ENCODE assay signal across 8 cellular contexts in the genomic region with DNA sequence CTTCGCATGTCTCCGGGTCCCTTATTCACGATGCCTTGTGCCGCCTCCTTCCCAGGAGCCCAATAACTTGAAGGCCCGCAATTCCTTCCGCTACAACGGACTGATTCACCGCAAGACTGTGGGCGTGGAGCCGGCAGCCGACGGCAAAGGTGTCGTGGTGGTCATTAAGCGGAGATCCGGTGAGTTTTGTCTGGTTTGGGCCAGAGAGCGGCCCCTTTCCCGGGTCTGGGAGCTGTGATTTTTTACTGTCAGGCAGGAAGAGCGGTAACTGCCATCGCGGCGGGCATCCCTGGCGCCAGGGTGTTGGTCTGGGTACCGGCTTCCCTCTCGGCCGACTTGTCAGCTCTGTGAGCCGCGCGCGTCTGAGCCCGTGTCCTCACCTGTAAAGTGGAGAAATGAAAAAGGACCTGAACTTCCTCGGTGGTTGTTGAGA. TPM values are rescaled to one million over a fixed set of nuclear protein-coding genes. Genes with fewer than 3 reads are reported as not detected.
DNase-seq lines count a peak whose midpoint lies in the region; ATAC-seq and TF ChIP-seq lines count a peak whose summit lies in the region.

No MANE protein-coding gene starts in this region.

- 0 out of 2 replicates have a peak overlapping the region, but pooled peaks have one; percentile 21 for H3K27ac ChIP-seq in GM23338 (ENCODE audit: low read depth)

- peaks cover 57% of the 10 kb centered on the region for H3K4me1 Mint-ChIP-seq in GM23338
- H3K4me1 Mint-ChIP-seq in T-helper 1 cell treated with Interleukin-12 subunit alpha and Interleukin-12 subunit beta and Interleukin-4 antibody, amounts not matched to agents 30 μg/mL and 1 μg/mL, for 36 hours (ENCODE audit: low read depth) = peaks cover 40% of the 10 kb centered on the region

- H3K27me3 Mint-ChIP-seq in GM23338 (ENCODE audit: insufficient read depth, low read depth, poor library complexity) = peaks cover 54% of the 10 kb centered on the region
- no peaks in the 10 kb centered on the region for H3K27me3 Mint-ChIP-seq in T-helper 1 cell treated with Interleukin-12 subunit alpha and Interleukin-12 subunit beta and Interleukin-4 antibody, amounts not matched to agents 30 μg/mL and 1 μg/mL, for 36 hours (ENCODE audit: low read depth)

- peaks cover 12% of the 10 kb centered on the region for H3K27me3 ChIP-seq in GM23338 (ENCODE audit: insufficient read depth)

- DNase-seq in GM23338 (ENCODE audit: low spot score) = no peak
- DNase-seq in fibroblast of pulmonary artery (ENCODE audit: low read depth) = no peak
- no peak for DNase-seq in retinal pigment epithelial cell (ENCODE audit: low read depth)
- no peak for DNase-seq in cerebellum (ENCODE audit: low spot score)
- no peak for DNase-seq in NCI-H2107 treated with DMSO at 0.1 percent for 48 hours (lab: John Stamatoyannopoulos, UW; ENCODE audit: unreplicated experiment)
- no peak for DNase-seq in kidney glomerular epithelial cell (lab: John Stamatoyannopoulos, UW)

- peaks cover 57% of the 10 kb centered on the region for H3K4me1 ChIP-seq in GM23338 (ENCODE audit: insufficient read depth)

- no peak for TF ChIP-seq CTCF in GM23338 (conservative IDR thresholded peaks at IDR 0.05; ENCODE audit: low read depth in 2 of 2)
- TF ChIP-seq CTCF in fibroblast of pulmonary artery (IDR thresholded peaks at IDR 0.05; ENCODE audit: low read length, missing control alignments) = no peak
- TF ChIP-seq CTCF in retinal pigment epithelial cell (conservative IDR thresholded peaks at IDR 0.05; ENCODE audit: low read depth, low read length) = no peak

- H3K36me3 ChIP-seq in GM23338 (ENCODE audit: insufficient read depth) = peaks cover 11% of the 10 kb centered on the region; the same call in 1 of the 2 replicates

- peaks cover 57% of the 10 kb centered on the region for H3K36me3 Mint-ChIP-seq in GM23338 (ENCODE audit: low read depth)
- H3K36me3 Mint-ChIP-seq in T-helper 1 cell treated with Interleukin-12 subunit alpha and Interleukin-12 subunit beta and Interleukin-4 antibody, amounts not matched to agents 30 μg/mL and 1 μg/mL, for 36 hours (ENCODE audit: low read depth) = peaks cover 50% of the 10 kb centered on the region

- H3K9me3 Mint-ChIP-seq in GM23338 = peaks cover 5% of the 10 kb centered on the region
- no peaks in the 10 kb centered on the region for H3K9me3 Mint-ChIP-seq in T-helper 1 cell treated with Interleukin-12 subunit alpha and Interleukin-12 subunit beta and Interleukin-4 antibody, amounts not matched to agents 30 μg/mL and 1 μg/mL, for 36 hours

- H3K9me2 ChIP-seq in GM23338 (ENCODE audit: insufficient read depth) = no peaks in the 10 kb centered on the region

- H3K79me2 ChIP-seq in GM23338 (replicated peaks; ENCODE audit: insufficient read depth) = peaks cover 33% of the 10 kb centered on the region

- H4K20me1 ChIP-seq in GM23338 (replicated peaks; ENCODE audit: insufficient read depth) = peaks cover 46% of the 10 kb centered on the region

- peak overlapping the region; percentile 99 for H3K4me3 ChIP-seq in GM23338
- peak overlapping the region; percentile 99 for H3K4me3 ChIP-seq in fibroblast of pulmonary artery (replicated peaks; ENCODE audit: low read depth, low read length)
- H3K4me3 ChIP-seq in retinal pigment epithelial cell (ENCODE audit: low read length) = peak overlapping the region; percentile 100

- H3K4me3 Mint-ChIP-seq in GM23338 = peak overlapping the region; percentile 99
- H3K4me3 Mint-ChIP-seq in T-helper 1 cell treated with Interleukin-12 subunit alpha and Interleukin-12 subunit beta and Interleukin-4 antibody, amounts not matched to agents 30 μg/mL and 1 μg/mL, for 36 hours = peak overlapping the region; percentile 98

- peak overlapping the region; percentile 98 for H3K27ac Mint-ChIP-seq in GM23338
- peak overlapping the region; percentile 98 for H3K27ac Mint-ChIP-seq in T-helper 1 cell treated with Interleukin-12 subunit alpha and Interleukin-12 subunit beta and Interleukin-4 antibody, amounts not matched to agents 30 μg/mL and 1 μg/mL, for 36 hours

- H3F3A ChIP-seq in GM23338 (replicated peaks; ENCODE audit: low read depth) = peaks cover 63% of the 10 kb centered on the region

- H3K4me2 ChIP-seq in GM23338 = peak overlapping the region; percentile 97

- no peak overlapping the region for H2AFZ ChIP-seq in GM23338

- ATAC-seq in GM23338 (no peak), HG03097 (IDR thresholded peaks at IDR 0.05; ENCODE audit: low FRiP score, unreplicated experiment) (no peak)

TF ChIP-seq in GM23338, 12 proteins besides CTCF, POLR2A, EP300 and RAD21 (continues in another document):
- TF ChIP-seq NANOG (IDR thresholded peaks at IDR 0.05; ENCODE audit: borderline replicate concordance) (no peak), EZH2phosphoT487 (IDR thresholded peaks at IDR 0.05; ENCODE audit: unreplicated experiment) (no peak), ZNF114 (CRISPR knock-in tag; IDR thresholded peaks at IDR 0.05) (no peak), POLR2AphosphoS5 (IDR thresholded peaks at IDR 0.05; ENCODE audit: low read depth) (no peak), CREB1 (CRISPR knock-in tag; IDR thresholded peaks at IDR 0.05; ENCODE audit: low read depth) (no peak), JUNB (IDR thresholded peaks at IDR 0.05; ENCODE audit: unreplicated experiment) (no peak), STAT1 (IDR thresholded peaks at IDR 0.05; ENCODE audit: unreplicated experiment) (no peak), EZH2 (IDR thresholded peaks at IDR 0.05; ENCODE audit: low read depth, unreplicated experiment) (no peak), ETS1 (IDR thresholded peaks at IDR 0.05) (no peak)
- TF ChIP-seq, protein P1, sequence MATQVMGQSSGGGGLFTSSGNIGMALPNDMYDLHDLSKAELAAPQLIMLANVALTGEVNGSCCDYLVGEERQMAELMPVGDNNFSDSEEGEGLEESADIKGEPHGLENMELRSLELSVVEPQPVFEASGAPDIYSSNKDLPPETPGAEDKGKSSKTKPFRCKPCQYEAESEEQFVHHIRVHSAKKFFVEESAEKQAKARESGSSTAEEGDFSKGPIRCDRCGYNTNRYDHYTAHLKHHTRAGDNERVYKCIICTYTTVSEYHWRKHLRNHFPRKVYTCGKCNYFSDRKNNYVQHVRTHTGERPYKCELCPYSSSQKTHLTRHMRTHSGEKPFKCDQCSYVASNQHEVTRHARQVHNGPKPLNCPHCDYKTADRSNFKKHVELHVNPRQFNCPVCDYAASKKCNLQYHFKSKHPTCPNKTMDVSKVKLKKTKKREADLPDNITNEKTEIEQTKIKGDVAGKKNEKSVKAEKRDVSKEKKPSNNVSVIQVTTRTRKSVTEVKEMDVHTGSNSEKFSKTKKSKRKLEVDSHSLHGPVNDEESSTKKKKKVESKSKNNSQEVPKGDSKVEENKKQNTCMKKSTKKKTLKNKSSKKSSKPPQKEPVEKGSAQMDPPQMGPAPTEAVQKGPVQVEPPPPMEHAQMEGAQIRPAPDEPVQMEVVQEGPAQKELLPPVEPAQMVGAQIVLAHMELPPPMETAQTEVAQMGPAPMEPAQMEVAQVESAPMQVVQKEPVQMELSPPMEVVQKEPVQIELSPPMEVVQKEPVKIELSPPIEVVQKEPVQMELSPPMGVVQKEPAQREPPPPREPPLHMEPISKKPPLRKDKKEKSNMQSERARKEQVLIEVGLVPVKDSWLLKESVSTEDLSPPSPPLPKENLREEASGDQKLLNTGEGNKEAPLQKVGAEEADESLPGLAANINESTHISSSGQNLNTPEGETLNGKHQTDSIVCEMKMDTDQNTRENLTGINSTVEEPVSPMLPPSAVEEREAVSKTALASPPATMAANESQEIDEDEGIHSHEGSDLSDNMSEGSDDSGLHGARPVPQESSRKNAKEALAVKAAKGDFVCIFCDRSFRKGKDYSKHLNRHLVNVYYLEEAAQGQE (IDR thresholded peaks at IDR 0.05; ENCODE audit: unreplicated experiment) = no peak

RNA-seq across cellular contexts. Expression of gene RPL28, which starts 0.8 kb away (rescaled TPM):
- 463 and 737 TPM in 2 replicates for total RNA-seq in GM23338 (2014; rRNA removed; shearing (Covaris generic))
- 1,528 and 1,802 TPM in 2 replicates for polyA plus RNA-seq in GM23338 (2016; fragmentation: Nextera tagmentation; extraction: Ambion mirVana)
- total RNA-seq in cerebellum = 105 TPM

RNA-seq across cellular contexts. Expression of gene TMEM238, which starts 2.4 kb away (rescaled TPM):
- total RNA-seq in GM23338 (2014; rRNA removed; shearing (Covaris generic)) = 4.1 and 7.5 TPM in 2 replicates
- 0.55 and 0.59 TPM in 2 replicates for polyA plus RNA-seq in GM23338 (2016; fragmentation: Nextera tagmentation; extraction: Ambion mirVana)
- 0.27 TPM for total RNA-seq in cerebellum

RNA-seq across cellular contexts. Expression of gene TMEM190, which starts 9.9 kb away (rescaled TPM):
- total RNA-seq in GM23338 (2014; rRNA removed; shearing (Covaris generic)) = not detected in 2 replicates
- polyA plus RNA-seq in GM23338 (2016; fragmentation: Nextera tagmentation; extraction: Ambion mirVana) = 4.2 and 4.8 TPM in 2 replicates
- not detected for total RNA-seq in cerebellum

RNA-seq across cellular contexts. Expression of gene IL11, which starts 16.3 kb away (rescaled TPM):
- total RNA-seq in GM23338 (2014; rRNA removed; shearing (Covaris generic)) = 1.1 and 2.2 TPM in 2 replicates
- 0.58 and 1.7 TPM in 2 replicates for polyA plus RNA-seq in GM23338 (2016; fragmentation: Nextera tagmentation; extraction: Ambion mirVana)
- 0.27 TPM for total RNA-seq in cerebellum

RNA-seq across cellular contexts. Expression of gene UBE2S, which starts 21.1 kb away (rescaled TPM):
- 363 and 469 TPM in 2 replicates for total RNA-seq in GM23338 (2014; rRNA removed; shearing (Covaris generic))
- polyA plus RNA-seq in GM23338 (2016; fragmentation: Nextera tagmentation; extraction: Ambion mirVana) = 523 and 533 TPM in 2 replicates
- 38.6 TPM for total RNA-seq in cerebellum
